ENCODE assay signal across 10 cellular contexts in the genomic region with DNA sequence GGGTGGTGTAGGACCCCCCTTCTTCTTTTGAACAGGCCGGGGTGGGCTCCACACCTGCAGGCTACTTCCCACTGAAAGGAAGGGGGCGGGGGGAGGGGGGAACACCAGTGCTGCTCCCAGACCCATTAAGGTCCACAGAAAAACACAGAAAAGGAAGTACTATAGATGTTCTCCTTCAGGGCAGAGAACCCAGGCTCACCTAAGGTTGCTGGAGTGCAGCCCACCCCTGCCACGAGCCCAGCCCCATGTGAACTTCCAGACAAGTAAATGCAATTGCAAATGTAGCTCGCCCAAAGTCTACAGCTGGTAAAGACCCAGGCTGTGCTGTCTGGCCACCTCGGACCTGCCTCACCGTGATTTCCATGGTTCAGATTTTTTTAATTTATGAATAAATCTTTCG. TPM values are rescaled to one million over a fixed set of nuclear protein-coding genes. Genes with fewer than 3 reads are reported as not detected.
A peak's percentile ranks its signal among the peaks of the same experiment; 100 is the strongest.
DNase-seq lines count a peak whose midpoint lies in the region; ATAC-seq and TF ChIP-seq lines count a peak whose summit lies in the region.
"Not testable (repeated sequence)": the region's sequence is repeated elsewhere in the genome, so short reads cannot be mapped to it uniquely, and the experiment has no call there.
"Had no signal": no experiment of that assay in that cellular context is flagged by ENCODE, and none has a peak within 500 bp of the region (broad histone marks: within the 10 kb centered on the region; RNA-seq: fewer than 3 reads in every experiment).

No MANE protein-coding gene starts in this region.

- TF ChIP-seq EP300 in suprapubic skin (IDR thresholded peaks at IDR 0.05), result not testable (repeated sequence)

- peak overlapping the region; percentile 70 for H3K4me2 ChIP-seq in HCT116 (ENCODE audit: low read length)
- H3K4me2 ChIP-seq in PC-9, result not testable (repeated sequence)

- H3K79me2 ChIP-seq in HCT116 (ENCODE audit: insufficient read depth, low read length); PC-9 (ENCODE audit: low read depth): not testable (repeated sequence)

- TF ChIP-seq POLR2A in HCT116 (IDR thresholded peaks at IDR 0.05; ENCODE audit: borderline replicate concordance, extremely low read depth, insufficient read depth, insufficient read length); suprapubic skin (IDR thresholded peaks at IDR 0.05): not testable (repeated sequence)

- not testable (repeated sequence) for BruUV-seq in HCT116 (replicated peaks; lab: Mats Ljungman, UMichigan)
- TSS peak; percentile 96 for BruUV-seq in PC-9 (replicated peaks; lab: Mats Ljungman, UMichigan)

- intact Hi-C loops in CD4-positive, alpha-beta T cell (cut with DNase I, micrococcal nuclease); HCT116 (cut with micrococcal nuclease); PC-9 (cut with micrococcal nuclease; ENCODE audit: unreplicated experiment): not testable (repeated sequence)

- H3K36me3 ChIP-seq in HCT116 (ENCODE audit: control insufficient read depth in 1 of 2, insufficient read depth in 2 of 2, low read length in 2 of 2); PC-9 (ENCODE audit: low read depth); skeletal muscle tissue (ENCODE audit: control insufficient read depth in 3 of 3, insufficient read depth in 3 of 3, low read length in 3 of 3); suprapubic skin: not testable (repeated sequence)

- CTCF ChIA-PET in CD4-positive, alpha-beta T cell (lab: Charles Lee); HCT116 (lab: Charles Lee); PC-9 (lab: Charles Lee): not testable (repeated sequence)
- CTCF ChIA-PET in activated CD8-positive, alpha-beta T cell treated with anti-CD3 and anti-CD28 coated beads, Interleukin-2, amount 10 ng/mL, durations not matched to agents 7 days and 5 days (lab: Charles Lee), result interaction anchor here (1.6 kb wide), 1 partner anchor 11 kb away, joined by 6 read pairs; no protein-coding TSS in a partner anchor

- TF ChIP-seq RAD21 in HCT116 (IDR thresholded peaks at IDR 0.05; ENCODE audit: low read depth), result not testable (repeated sequence)

- not testable (repeated sequence) for H4K20me1 ChIP-seq in HCT116 (ENCODE audit: insufficient read depth); PC-9 (ENCODE audit: insufficient read depth)

- H3K27me3 ChIP-seq in CD4-positive, alpha-beta T cell (ENCODE audit: control insufficient read depth, insufficient read depth, low read length); HCT116 (ENCODE audit: insufficient read depth, low read length); PC-9 (ENCODE audit: insufficient read depth, low read depth); skeletal muscle tissue (ENCODE audit: control insufficient read depth in 3 of 3, insufficient read depth in 3 of 3, low read length in 3 of 3); suprapubic skin: not testable (repeated sequence)

- not testable (repeated sequence) for H2AFZ ChIP-seq in HCT116 (ENCODE audit: low read depth, low read length, poor library complexity, severe bottlenecking); PC-9

- H3K4me1 ChIP-seq in HCT116 (ENCODE audit: control insufficient read depth in 1 of 2, insufficient read depth in 2 of 2, low read length in 2 of 2) (peaks cover 4 to 11% of the 10 kb centered on the region in 2 experiments), suprapubic skin (peaks cover 11% of the 10 kb centered on the region)
- not testable (repeated sequence) for H3K4me1 ChIP-seq in PC-9 (replicated peaks; ENCODE audit: insufficient read depth); skeletal muscle tissue (ENCODE audit: control insufficient read depth in 3 of 3, insufficient read depth in 3 of 3, low read length in 3 of 3)

- not testable (repeated sequence) for H3K9me3 ChIP-seq in CD4-positive, alpha-beta T cell (ENCODE audit: control insufficient read depth, low read length); HCT116 (ENCODE audit: control insufficient read depth in 1 of 2, insufficient read depth in 1 of 2, low read depth in 1 of 2, low read length in 2 of 2); PC-9 (ENCODE audit: insufficient read depth, low read depth); skeletal muscle tissue (ENCODE audit: control insufficient read depth in 3 of 3, low read length in 3 of 3); suprapubic skin

- not testable (repeated sequence) for H3K27ac ChIP-seq in CD4-positive, alpha-beta T cell (ENCODE audit: low read depth, low read length); HCT116 (ENCODE audit: low read depth, low read length); PC-9
- peak overlapping the region; percentile 54 for H3K27ac ChIP-seq in skeletal muscle tissue (ENCODE audit: low read depth, low read length)
- H3K27ac ChIP-seq in suprapubic skin, result peak overlapping the region; percentile 54

- H3K27ac Mint-ChIP-seq in CD4-positive, alpha-beta T cell, result peak overlapping the region; percentile 53
- peak overlapping the region; percentile 72 for H3K27ac Mint-ChIP-seq in activated CD8-positive, alpha-beta T cell treated with anti-CD3 and anti-CD28 coated beads, Interleukin-2, amount 10 ng/mL, durations not matched to agents 7 days and 5 days
- peak overlapping the region; percentile 81 for H3K27ac Mint-ChIP-seq in activated naive CD8-positive, alpha-beta T cell treated with anti-CD3 and anti-CD28 coated beads, Interleukin-2, amount 10 ng/mL, durations not matched to agents 7 days and 5 days
- peak overlapping the region; percentile 51 to 79 for H3K27ac Mint-ChIP-seq in effector memory CD8-positive, alpha-beta T cell

- H3K9me2 ChIP-seq in HCT116 (ENCODE audit: insufficient read depth); PC-9 (ENCODE audit: insufficient read depth): not testable (repeated sequence)

- TF ChIP-seq CTCF in CD4-positive, alpha-beta T cell (IDR thresholded peaks at IDR 0.05); HCT116 (IDR thresholded peaks at IDR 0.05 in 2 of 3, conservative IDR thresholded peaks at IDR 0.05 in 1 of 3; ENCODE audit: borderline replicate concordance in 1 of 3, insufficient read depth in 1 of 3, low read depth in 2 of 3, low read length in 2 of 3); PC-9 (conservative IDR thresholded peaks at IDR 0.05); suprapubic skin (IDR thresholded peaks at IDR 0.05): not testable (repeated sequence)

- peak overlapping the region; percentile 38 for H3K4me3 Mint-ChIP-seq in CD4-positive, alpha-beta T cell
- H3K4me3 Mint-ChIP-seq in activated CD8-positive, alpha-beta T cell treated with anti-CD3 and anti-CD28 coated beads, Interleukin-2, amount 10 ng/mL, durations not matched to agents 7 days and 5 days, result peak overlapping the region; percentile 42
- H3K4me3 Mint-ChIP-seq in activated naive CD8-positive, alpha-beta T cell treated with anti-CD3 and anti-CD28 coated beads, Interleukin-2, amount 10 ng/mL, durations not matched to agents 7 days and 5 days, result peak overlapping the region; percentile 69
- peak overlapping the region in 1 of 2 donors; percentile 20 for H3K4me3 Mint-ChIP-seq in effector memory CD8-positive, alpha-beta T cell

- not testable (repeated sequence) for H3K27me3 Mint-ChIP-seq in CD4-positive, alpha-beta T cell; activated CD8-positive, alpha-beta T cell treated with anti-CD3 and anti-CD28 coated beads, Interleukin-2, amount 10 ng/mL, durations not matched to agents 7 days and 5 days (ENCODE audit: low read depth); activated naive CD8-positive, alpha-beta T cell treated with anti-CD3 and anti-CD28 coated beads, Interleukin-2, amount 10 ng/mL, durations not matched to agents 7 days and 5 days; effector memory CD8-positive, alpha-beta T cell

- POLR2A ChIA-PET in CD4-positive, alpha-beta T cell (lab: Charles Lee); HCT116 (lab: Charles Lee); PC-9 (lab: Charles Lee; ENCODE audit: unreplicated experiment); activated CD8-positive, alpha-beta T cell treated with anti-CD3 and anti-CD28 coated beads, Interleukin-2, amount 10 ng/mL, durations not matched to agents 7 days and 5 days (lab: Charles Lee): not testable (repeated sequence)
- POLR2A ChIA-PET in activated naive CD8-positive, alpha-beta T cell treated with anti-CD3 and anti-CD28 coated beads, Interleukin-2, amount 10 ng/mL, durations not matched to agents 7 days and 5 days (lab: Charles Lee), result interaction anchor here (1.1 kb wide), 1 partner anchor 13 kb away, joined by 3 read pairs; no protein-coding TSS in a partner anchor

- not testable (repeated sequence) for H3K9ac ChIP-seq in HCT116 (ENCODE audit: low read length); skeletal muscle tissue (ENCODE audit: low read depth in 1 of 3, low read length in 3 of 3)

- ATAC-seq in CD4-positive, alpha-beta T cell (ENCODE audit: poor library complexity); activated CD8-positive, alpha-beta T cell treated with anti-CD3 and anti-CD28 coated beads, Interleukin-2, amount 10 ng/mL, durations not matched to agents 7 days and 5 days; activated naive CD8-positive, alpha-beta T cell treated with anti-CD3 and anti-CD28 coated beads, Interleukin-2, amount 10 ng/mL, durations not matched to agents 7 days and 5 days (ENCODE audit: low read depth); effector memory CD8-positive, alpha-beta T cell (replicated peaks): not testable (repeated sequence)
- ATAC-seq in HCT116, result peak; percentile 31

- H3K4me3 ChIP-seq in HCT116 (replicated peaks in 1 of 2; ENCODE audit: low read depth in 1 of 2, low read length in 2 of 2), result peak overlapping the region in 1 of 2 experiments; percentile 13; a peak in 1 of 4 replicates
- not testable (repeated sequence) for H3K4me3 ChIP-seq in PC-9; skeletal muscle tissue (ENCODE audit: low read length in 3 of 3)
- H3K4me3 ChIP-seq in suprapubic skin, result peak overlapping the region; percentile 16

- 52% methylated on average over 7 of the region's 7 CpGs for WGBS in suprapubic skin

- H3F3A ChIP-seq in PC-9 (ENCODE audit: insufficient read depth, low read depth), result not testable (repeated sequence)

- RAD21 ChIA-PET in HCT116 (lab: Charles Lee; ENCODE audit: low non-redundant PET in 1 of 2, low total read pairs in 2 of 2, uncharacterized antibody in 2 of 2, unreplicated experiment in 2 of 2), result not testable (repeated sequence)

- not testable (repeated sequence) for DNase-seq in CD4-positive, alpha-beta T cell; HCT116 (ENCODE audit: low read depth, low spot score); PC-9; activated naive CD8-positive, alpha-beta T cell treated with anti-CD3 and anti-CD28 coated beads, Interleukin-2, amount 10 ng/mL, durations not matched to agents 7 days and 5 days; effector memory CD8-positive, alpha-beta T cell; suprapubic skin (ENCODE audit: low spot score in 2 of 2)
- peak; percentile 31 for DNase-seq in activated CD8-positive, alpha-beta T cell treated with anti-CD3 and anti-CD28 coated beads, Interleukin-2, amount 10 ng/mL, durations not matched to agents 7 days and 5 days

- not testable (repeated sequence) for H3K36me3 Mint-ChIP-seq in CD4-positive, alpha-beta T cell (ENCODE audit: low read depth); activated naive CD8-positive, alpha-beta T cell treated with anti-CD3 and anti-CD28 coated beads, Interleukin-2, amount 10 ng/mL, durations not matched to agents 7 days and 5 days; effector memory CD8-positive, alpha-beta T cell (ENCODE audit: insufficient read depth)
- peaks cover 47% of the 10 kb centered on the region for H3K36me3 Mint-ChIP-seq in activated CD8-positive, alpha-beta T cell treated with anti-CD3 and anti-CD28 coated beads, Interleukin-2, amount 10 ng/mL, durations not matched to agents 7 days and 5 days (ENCODE audit: low read depth)

- H3K4me1 Mint-ChIP-seq in CD4-positive, alpha-beta T cell (ENCODE audit: low read depth), result peaks cover 23% of the 10 kb centered on the region
- H3K4me1 Mint-ChIP-seq in activated CD8-positive, alpha-beta T cell treated with anti-CD3 and anti-CD28 coated beads, Interleukin-2, amount 10 ng/mL, durations not matched to agents 7 days and 5 days (ENCODE audit: low read depth), result peaks cover 86% of the 10 kb centered on the region
- peaks cover 67% of the 10 kb centered on the region for H3K4me1 Mint-ChIP-seq in activated naive CD8-positive, alpha-beta T cell treated with anti-CD3 and anti-CD28 coated beads, Interleukin-2, amount 10 ng/mL, durations not matched to agents 7 days and 5 days
- H3K4me1 Mint-ChIP-seq in effector memory CD8-positive, alpha-beta T cell (ENCODE audit: low read depth in 2 of 2), result peaks cover 21 to 29% of the 10 kb centered on the region in 2 donors

- H3K9me3 Mint-ChIP-seq in CD4-positive, alpha-beta T cell; activated CD8-positive, alpha-beta T cell treated with anti-CD3 and anti-CD28 coated beads, Interleukin-2, amount 10 ng/mL, durations not matched to agents 7 days and 5 days (ENCODE audit: insufficient read depth); activated naive CD8-positive, alpha-beta T cell treated with anti-CD3 and anti-CD28 coated beads, Interleukin-2, amount 10 ng/mL, durations not matched to agents 7 days and 5 days; effector memory CD8-positive, alpha-beta T cell: not testable (repeated sequence)

RNA-seq across cellular contexts. Expression of gene CD8B, which starts 24.0 kb away (rescaled TPM):
- 1 to 10 TPM in 1 of 2 experiments, under 1 TPM in 1; 0.75 to 1.1 TPM for total RNA-seq in CD4-positive, alpha-beta T cell
- total RNA-seq in HCT116 (2021; ENCODE audit: unreplicated experiment) (0.47 TPM), PC-9 (2021) (not detected in 2 replicates), skeletal muscle tissue (1.0 TPM), suprapubic skin (1 to 10 TPM in 2 of 4 donors, not detected in 2; 1.2 to 1.6 TPM)
- polyA plus RNA-seq in HCT116 (2012), result not detected in 2 replicates
- 100 to 1,000 TPM; 423 to 439 TPM for total RNA-seq in activated CD8-positive, alpha-beta T cell treated with anti-CD3 and anti-CD28 coated beads, Interleukin-2, amount 10 ng/mL, durations not matched to agents 7 days and 5 days
- 100 to 1,000 TPM; 475 to 483 TPM for total RNA-seq in activated naive CD8-positive, alpha-beta T cell treated with anti-CD3 and anti-CD28 coated beads, Interleukin-2, amount 10 ng/mL, durations not matched to agents 7 days and 5 days
- total RNA-seq: A673 had no signal

RNA-seq across cellular contexts. Expression of gene CD8A, which starts 47.0 kb away (rescaled TPM):
- total RNA-seq in CD4-positive, alpha-beta T cell, result 1 to 10 TPM; 1.3 to 2.1 TPM
- total RNA-seq in HCT116 (2021; ENCODE audit: unreplicated experiment), result 0.76 TPM
- polyA plus RNA-seq in HCT116 (2012), result 0.17 and 0.38 TPM in 2 replicates
- 0.28 and 0.45 TPM in 2 replicates for total RNA-seq in PC-9 (2021)
- 100 to 1,000 TPM; 667 to 675 TPM for total RNA-seq in activated CD8-positive, alpha-beta T cell treated with anti-CD3 and anti-CD28 coated beads, Interleukin-2, amount 10 ng/mL, durations not matched to agents 7 days and 5 days
- total RNA-seq in activated naive CD8-positive, alpha-beta T cell treated with anti-CD3 and anti-CD28 coated beads, Interleukin-2, amount 10 ng/mL, durations not matched to agents 7 days and 5 days, result 100 to 1,000 TPM; 666 to 683 TPM
- not detected for total RNA-seq in skeletal muscle tissue
- 1 to 10 TPM in 2 of 4 donors, under 1 TPM in 1, not detected in 1; 0.15 to 1.5 (median 1.2) TPM for total RNA-seq in suprapubic skin
- total RNA-seq: A673, H9 had no signal

Comparison
In these comparisons a context has a peak if more than half of its experiments do, and no peak if none do; other contexts are left out.
1. RNA of gene CD8B, which starts 24.0 kb away (total RNA-seq): 475 to 483 TPM in activated naive CD8-positive, alpha-beta T cell treated with anti-CD3 and anti-CD28 coated beads, Interleukin-2, amount 10 ng/mL, durations not matched to agents 7 days and 5 days and 423 to 439 TPM in activated CD8-positive, alpha-beta T cell treated with anti-CD3 and anti-CD28 coated beads, Interleukin-2, amount 10 ng/mL, durations not matched to agents 7 days and 5 days; 1.2 to 1.6 TPM in suprapubic skin, 0.75 to 1.1 TPM in CD4-positive, alpha-beta T cell, 1.0 TPM in skeletal muscle tissue (single experiment), 0.47 TPM in HCT116 (single experiment) and not detected in PC-9; every median in the first group is over 100 times any median in the second.
2. RNA of gene CD8A, which starts 47.0 kb away (total RNA-seq): 666 to 683 TPM in activated naive CD8-positive, alpha-beta T cell treated with anti-CD3 and anti-CD28 coated beads, Interleukin-2, amount 10 ng/mL, durations not matched to agents 7 days and 5 days and 667 to 675 TPM in activated CD8-positive, alpha-beta T cell treated with anti-CD3 and anti-CD28 coated beads, Interleukin-2, amount 10 ng/mL, durations not matched to agents 7 days and 5 days; 1.3 to 2.1 TPM in CD4-positive, alpha-beta T cell, 0.15 to 1.5 TPM in suprapubic skin, 0.76 TPM in HCT116 (single experiment), 0.28 to 0.45 TPM in PC-9 and not detected in skeletal muscle tissue (single experiment); every median in the first group is over 100 times any median in the second.
3. Peak in every context shown above with its lines, with median percentiles within 50 percentile points of each other: H3K27ac Mint-ChIP-seq.